8 cellular contexts compared by ENCODE assay signal in genomic region chr10:97534746-97535367, GRCh38. TPM values are rescaled to one million over a fixed set of nuclear protein-coding genes. Genes with fewer than 3 reads are reported as not detected.
DNase-seq lines count a peak whose midpoint lies in the region; ATAC-seq, FAIRE-seq and TF ChIP-seq lines count a peak whose summit lies in the region.

No MANE protein-coding gene starts in this region.

- H3K4me1 ChIP-seq in MM.1S (ENCODE audit: low read length), result no peaks in the 10 kb centered on the region
- H3K4me1 ChIP-seq in transverse colon, result peaks cover 0 to 3% (median 0%) of the 10 kb centered on the region in 4 donors

- no peak for TF ChIP-seq EP300 in transverse colon (IDR thresholded peaks at IDR 0.05; ENCODE audit: low read depth)

- no peaks in the 10 kb centered on the region for H3K9me2 ChIP-seq in MM.1S (replicated peaks; ENCODE audit: insufficient read depth, low read length)

- WGBS in transverse colon (ENCODE audit: low coverage in 1 of 2), 2 donors, result 78 to 100% methylated on average over 1 to 6 of the region's 6 CpGs

- H3K4me2 ChIP-seq in MM.1S (ENCODE audit: low read depth, low read length), result no peak overlapping the region

- in situ Hi-C loops in transverse colon (cut with MboI; ENCODE audit: low pct_ligation_motif_present in 1 of 4, low pct_unique_long_range_greater_than_20kb in 1 of 4, low sequenced_read_pairs in 3 of 4), result no loop called here

- no peaks in the 10 kb centered on the region for H3K4me1 Mint-ChIP-seq in activated naive CD8-positive, alpha-beta T cell treated with anti-CD3 and anti-CD28 coated beads, Interleukin-2, amount 50 U/mL, for 24 hours

- H3K4me3 Mint-ChIP-seq in activated naive CD8-positive, alpha-beta T cell treated with anti-CD3 and anti-CD28 coated beads, Interleukin-2, amount 50 U/mL, for 24 hours, result no peak overlapping the region

- H3K9ac ChIP-seq in MM.1S (ENCODE audit: low read length), result no peak overlapping the region

- DNase-seq in GM10266 (ENCODE audit: extremely low spot score) (peak; percentile 78), MM.1S (peak; percentile 22), left kidney (ENCODE audit: low read depth, low spot score) (peak; percentile 60), transverse colon (no peak), urothelium cell line (ENCODE audit: low spot score) (no peak), RKO (ENCODE audit: low spot score) (no peak)
- DNase-seq in activated naive CD8-positive, alpha-beta T cell treated with anti-CD3 and anti-CD28 coated beads, Interleukin-2, amount 50 U/mL, for 24 hours, result peak; percentile 55

- H3K36me3 ChIP-seq in MM.1S (replicated peaks; ENCODE audit: insufficient read depth, low read length) (no peaks in the 10 kb centered on the region), transverse colon (no peaks in the 10 kb centered on the region)

- H3F3A ChIP-seq in MM.1S (ENCODE audit: insufficient read depth, low read length), result no peaks in the 10 kb centered on the region

- H3K9me3 ChIP-seq in MM.1S (replicated peaks; ENCODE audit: insufficient read depth, low read length) (no peaks in the 10 kb centered on the region), transverse colon (no peaks in the 10 kb centered on the region)

- H3K4me3 ChIP-seq in MM.1S (ENCODE audit: low read length), result no peak overlapping the region
- no peak overlapping the region for H3K4me3 ChIP-seq in transverse colon

- H3K79me2 ChIP-seq in MM.1S (ENCODE audit: low read length), result no peaks in the 10 kb centered on the region

- H3K27ac ChIP-seq in MM.1S (ENCODE audit: low read length), result no peak overlapping the region
- no peak overlapping the region for H3K27ac ChIP-seq in transverse colon

- intact Hi-C loops in transverse colon (cut with DNase I; ENCODE audit: low total_unique reads), result no loop called here

- H4K20me1 ChIP-seq in MM.1S (ENCODE audit: insufficient read depth, low read length), result no peaks in the 10 kb centered on the region

- no peaks in the 10 kb centered on the region for H3K9me3 Mint-ChIP-seq in activated naive CD8-positive, alpha-beta T cell treated with anti-CD3 and anti-CD28 coated beads, Interleukin-2, amount 50 U/mL, for 24 hours

- no peaks in the 10 kb centered on the region for H3K27me3 Mint-ChIP-seq in activated naive CD8-positive, alpha-beta T cell treated with anti-CD3 and anti-CD28 coated beads, Interleukin-2, amount 50 U/mL, for 24 hours

- TF ChIP-seq POLR2A in transverse colon (IDR thresholded peaks at IDR 0.05), result no peak

- FAIRE-seq in urothelium cell line (lab: Jason Lieb, UNC), result no peak

- no peak overlapping the region for H2AFZ ChIP-seq in MM.1S (ENCODE audit: low read length)

- H3K27me3 ChIP-seq in MM.1S (replicated peaks; ENCODE audit: insufficient read depth, low read length) (no peaks in the 10 kb centered on the region), transverse colon (no peaks in the 10 kb centered on the region)

- ATAC-seq in activated naive CD8-positive, alpha-beta T cell treated with anti-CD3 and anti-CD28 coated beads, Interleukin-2, amount 50 U/mL, for 24 hours, result peak; percentile 83
- ATAC-seq in GM21367 (IDR thresholded peaks at IDR 0.05; ENCODE audit: unreplicated experiment), result no peak

- H3K27ac Mint-ChIP-seq in activated naive CD8-positive, alpha-beta T cell treated with anti-CD3 and anti-CD28 coated beads, Interleukin-2, amount 50 U/mL, for 24 hours, result no peak overlapping the region

- TF ChIP-seq CTCF in GM10266 (IDR thresholded peaks at IDR 0.05; ENCODE audit: control insufficient read depth, insufficient read depth, low read depth, missing control alignments) (peak; percentile 57), MM.1S (IDR thresholded peaks at IDR 0.05; ENCODE audit: low read length) (peak; percentile 65), transverse colon (IDR thresholded peaks at IDR 0.05) (peak in 3 of 5 experiments; percentile 17 to 41 (median 39))

- H3K36me3 Mint-ChIP-seq in activated naive CD8-positive, alpha-beta T cell treated with anti-CD3 and anti-CD28 coated beads, Interleukin-2, amount 50 U/mL, for 24 hours (ENCODE audit: low read depth), result no peaks in the 10 kb centered on the region

RNA-seq across cellular contexts. Expression of gene UBTD1, which starts 36.1 kb away (rescaled TPM):
- total RNA-seq in transverse colon, result 1 to 10 TPM in 3 of 4 donors, under 1 TPM in 1; 0.40 to 4.1 (median 3.2) TPM

RNA-seq across cellular contexts. Expression of gene MMS19, which starts 36.6 kb away (rescaled TPM):
- 100 to 1,000 TPM in 3 of 4 donors, 10 to 100 TPM in 1; 62.8 to 116 (median 106) TPM for total RNA-seq in transverse colon

RNA-seq across cellular contexts. Expression of gene ANKRD2, which starts 37.7 kb away (rescaled TPM):
- total RNA-seq in transverse colon, result not detected

RNA-seq across cellular contexts. Expression of gene HOGA1, which starts 49.3 kb away (rescaled TPM):
- total RNA-seq in transverse colon, result not detected

RNA-seq across cellular contexts. Expression of gene C10orf62, which starts 54.7 kb away (rescaled TPM):
- total RNA-seq in transverse colon, result not detected

Comparison
In these comparisons a context has a peak if more than half of its experiments do, and no peak if none do; other contexts are left out.
1. DNase-seq: peak in GM10266 (single experiment), MM.1S (single experiment), activated naive CD8-positive, alpha-beta T cell treated with anti-CD3 and anti-CD28 coated beads, Interleukin-2, amount 50 U/mL, for 24 hours (single experiment) and left kidney (single experiment); none in transverse colon (single experiment), urothelium cell line (single experiment) and RKO (single experiment).
2. Peak in every context shown above with its lines, with median percentiles within 50 percentile points of each other: CTCF ChIP-seq.